In genomic region chr2:84959045-84959493, GRCh38 we compare ENCODE assay signal across 10 cellular contexts. TPM values are rescaled to one million over a fixed set of nuclear protein-coding genes. Genes with fewer than 3 reads are reported as not detected.
DNase-seq lines count a peak whose midpoint lies in the region; ATAC-seq and TF ChIP-seq lines count a peak whose summit lies in the region.
"Had no signal": no experiment of that assay in that cellular context is flagged by ENCODE, and none has a peak within 500 bp of the region (broad histone marks: within the 10 kb centered on the region; RNA-seq: fewer than 3 reads in every experiment).

No MANE protein-coding gene starts in this region.

- peaks cover 17% of the 10 kb centered on the region; the same call in 1 of the 2 replicates for H3F3A ChIP-seq in GM23338 (replicated peaks; ENCODE audit: low read depth)

- peaks cover 26% of the 10 kb centered on the region for H3K79me2 ChIP-seq in GM23338 (replicated peaks; ENCODE audit: insufficient read depth)

- no peaks in the 10 kb centered on the region for H3K27me3 ChIP-seq in GM23338 (ENCODE audit: insufficient read depth)

- peak; percentile 3 for TF ChIP-seq POLR2A in erythroblast (IDR thresholded peaks at IDR 0.05; ENCODE audit: low read length)

- H4K20me1 ChIP-seq in GM23338 (replicated peaks; ENCODE audit: insufficient read depth): 0 out of 2 replicates have a peak, but pooled peaks cover 7% of the 10 kb centered on the region

- no peak overlapping the region for H2AFZ ChIP-seq in GM23338

- peaks cover 27% of the 10 kb centered on the region for H3K27me3 Mint-ChIP-seq in GM23338 (ENCODE audit: insufficient read depth, low read depth, poor library complexity)

- H3K4me3 ChIP-seq in GM23338: peak overlapping the region; percentile 30
- H3K4me3 ChIP-seq: SK-N-MC had no signal

- DNase-seq in GM23338 (ENCODE audit: low spot score) (no peak), RPMI7951 (ENCODE audit: low read depth) (peak; percentile 66), erythroblast (lab: John Stamatoyannopoulos, UW) (no peak), renal cortical epithelial cell (ENCODE audit: low read depth) (peak; percentile 93), occipital lobe (lab: John Stamatoyannopoulos, UW) (no peak), NCI-H1105 (lab: John Stamatoyannopoulos, UW) (no peak), NCI-H2196 (lab: John Stamatoyannopoulos, UW; ENCODE audit: unreplicated experiment) (no peak)
- DNase-seq: effector CD8-positive, alpha-beta T cell had no signal

- peaks cover 37% of the 10 kb centered on the region for H3K36me3 Mint-ChIP-seq in GM23338 (ENCODE audit: low read depth)

- peaks cover 67% of the 10 kb centered on the region for H3K4me1 Mint-ChIP-seq in GM23338

- H3K27ac Mint-ChIP-seq in GM23338: peak overlapping the region; percentile 99

- peak overlapping the region; percentile 63 for H3K4me2 ChIP-seq in GM23338

- peaks cover 28% of the 10 kb centered on the region for H3K4me1 ChIP-seq in GM23338 (ENCODE audit: insufficient read depth)

- H3K27ac ChIP-seq in GM23338 (ENCODE audit: low read depth): peak overlapping the region; percentile 100
- H3K27ac ChIP-seq: SK-N-MC had no signal

- no peaks in the 10 kb centered on the region; the same call in 1 of the 2 replicates for H3K9me2 ChIP-seq in GM23338 (ENCODE audit: insufficient read depth)

- no peak for TF ChIP-seq CTCF in GM23338 (conservative IDR thresholded peaks at IDR 0.05; ENCODE audit: low read depth in 2 of 2)

- no peaks in the 10 kb centered on the region; the same call in 2 of the 3 replicates for H3K9me3 Mint-ChIP-seq in GM23338

- H3K4me3 Mint-ChIP-seq in GM23338: peak overlapping the region; percentile 48

- ATAC-seq in GM23338 (no peak; the same call in 2 of the 3 replicates), GM18517 (IDR thresholded peaks at IDR 0.05; ENCODE audit: unreplicated experiment) (no peak)

- H3K36me3 ChIP-seq in GM23338 (ENCODE audit: insufficient read depth): no peaks in the 10 kb centered on the region

TF ChIP-seq in GM23338, 12 proteins besides CTCF, POLR2A, EP300 and RAD21 (continues in another document):
- TF ChIP-seq ZNF462 (CRISPR knock-in tag; IDR thresholded peaks at IDR 0.05): no peak
- TF ChIP-seq, protein P1, sequence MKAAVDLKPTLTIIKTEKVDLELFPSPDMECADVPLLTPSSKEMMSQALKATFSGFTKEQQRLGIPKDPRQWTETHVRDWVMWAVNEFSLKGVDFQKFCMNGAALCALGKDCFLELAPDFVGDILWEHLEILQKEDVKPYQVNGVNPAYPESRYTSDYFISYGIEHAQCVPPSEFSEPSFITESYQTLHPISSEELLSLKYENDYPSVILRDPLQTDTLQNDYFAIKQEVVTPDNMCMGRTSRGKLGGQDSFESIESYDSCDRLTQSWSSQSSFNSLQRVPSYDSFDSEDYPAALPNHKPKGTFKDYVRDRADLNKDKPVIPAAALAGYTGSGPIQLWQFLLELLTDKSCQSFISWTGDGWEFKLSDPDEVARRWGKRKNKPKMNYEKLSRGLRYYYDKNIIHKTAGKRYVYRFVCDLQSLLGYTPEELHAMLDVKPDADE (IDR thresholded peaks at IDR 0.05): no peak
- no peak for TF ChIP-seq JUNB (IDR thresholded peaks at IDR 0.05; ENCODE audit: unreplicated experiment)
- no peak for TF ChIP-seq EZH2phosphoT487 (IDR thresholded peaks at IDR 0.05; ENCODE audit: unreplicated experiment)
- TF ChIP-seq POLR2AphosphoS5 (IDR thresholded peaks at IDR 0.05; ENCODE audit: low read depth): no peak
- TF ChIP-seq STAT1 (IDR thresholded peaks at IDR 0.05; ENCODE audit: unreplicated experiment): no peak
- no peak for TF ChIP-seq CREB1 (CRISPR knock-in tag; IDR thresholded peaks at IDR 0.05; ENCODE audit: low read depth)
- TF ChIP-seq ZNF114 (CRISPR knock-in tag; IDR thresholded peaks at IDR 0.05): no peak

RNA-seq across cellular contexts. Expression of gene KCMF1, which starts 11.9 kb away (rescaled TPM):
- 120 and 129 TPM in 2 replicates for total RNA-seq in GM23338 (2014; rRNA removed; shearing (Covaris generic))
- polyA plus RNA-seq in GM23338 (2016; fragmentation: Nextera tagmentation; extraction: Ambion mirVana): 29.3 and 39.4 TPM in 2 replicates
- total RNA-seq in RPMI7951 (2014; rRNA removed; shearing (Covaris generic)): 48.3 and 56.4 TPM in 2 replicates
- total RNA-seq in renal cortical epithelial cell (95.9 and 109 TPM in 2 replicates), occipital lobe (48.8 TPM)

RNA-seq across cellular contexts. Expression of gene TMSB10, which starts 53.6 kb away (rescaled TPM):
- total RNA-seq in GM23338 (2014; rRNA removed; shearing (Covaris generic)): 834 and 976 TPM in 2 replicates
- polyA plus RNA-seq in GM23338 (2016; fragmentation: Nextera tagmentation; extraction: Ambion mirVana): 2,942 and 3,166 TPM in 2 replicates
- total RNA-seq in RPMI7951 (2014; rRNA removed; shearing (Covaris generic)): 10,908 and 12,539 TPM in 2 replicates
- 4,859 and 12,113 TPM in 2 replicates for total RNA-seq in renal cortical epithelial cell
- 2,498 TPM for total RNA-seq in occipital lobe

Comparison
In these comparisons a context has a peak if more than half of its experiments do, and no peak if none do; other contexts are left out.
1. DNase-seq: peak in RPMI7951 (single experiment) and renal cortical epithelial cell (single experiment); none in GM23338 (single experiment), erythroblast (0 of 2), occipital lobe (single experiment), NCI-H1105 (single experiment) and NCI-H2196 (single experiment).